In genomic region chr10:9668411-9668810, GRCh38 we compare ENCODE assay signal across 20 cellular contexts.
DNase-seq lines count a peak whose midpoint lies in the region; ATAC-seq, FAIRE-seq and TF ChIP-seq lines count a peak whose summit lies in the region.
"Had no signal": no experiment of that assay in that cellular context is flagged by ENCODE, and none has a peak within 500 bp of the region (broad histone marks: within the 10 kb centered on the region; RNA-seq: fewer than 3 reads in every experiment).

No MANE protein-coding gene starts in this region.

- no peak overlapping the region for H3K4me2 ChIP-seq in PC-3 (ENCODE audit: low read length)

- H3K27me3 ChIP-seq in PC-3 (ENCODE audit: low read length) = no peaks in the 10 kb centered on the region
- H3K27me3 ChIP-seq in foreskin keratinocyte = no peaks in the 10 kb centered on the region
- no peaks in the 10 kb centered on the region for H3K27me3 ChIP-seq in right cardiac atrium (ENCODE audit: control insufficient read depth, insufficient read depth)
- H3K27me3 ChIP-seq in thyroid gland = no peaks in the 10 kb centered on the region

- H3K79me2 ChIP-seq in PC-3 (ENCODE audit: low read length) = no peaks in the 10 kb centered on the region

- H3K27ac Mint-ChIP-seq in stimulated activated naive B cell treated with anti-CD40 and anti-IgM and Interleukin-4, amounts not matched to agents 10 μg/mL and 1 μg/mL and 100 μg/mL, for 72 hours = no peak overlapping the region
- H3K27ac Mint-ChIP-seq: CD4-positive, alpha-beta memory T cell; HFFc6 had no signal

- 88% methylated on average over 3 of the region's 3 CpGs for WGBS in right cardiac atrium
- WGBS in thyroid gland, 2 donors = 86 to 95% methylated on average over 3 of the region's 3 CpGs

- H3K4me3 ChIP-seq in PC-3 (ENCODE audit: low read length) (no peak overlapping the region), epithelial cell of esophagus (ENCODE audit: low read length) (no peak overlapping the region), right cardiac atrium (ENCODE audit: low read length) (no peak overlapping the region), thyroid gland (replicated peaks in 1 of 3) (no peak overlapping the region)
- H3K4me3 ChIP-seq: HAP-1 had no signal

- CTCF ChIA-PET in PC-3 (lab: Charles Lee) = no interaction called here
- CTCF ChIA-PET in RWPE1 (lab: Yijun Ruan, JAX) = no interaction called here

- ATAC-seq in PC-3 = no peak
- peak; percentile 87 for ATAC-seq in foreskin keratinocyte
- ATAC-seq in stimulated activated naive B cell treated with anti-CD40 and anti-IgM and Interleukin-4, amounts not matched to agents 10 μg/mL and 1 μg/mL and 100 μg/mL, for 72 hours (replicated peaks) = no peak
- no peak for ATAC-seq in right cardiac atrium

- H3K9me2 ChIP-seq in PC-3 (replicated peaks; ENCODE audit: low read length) = no peaks in the 10 kb centered on the region

- POLR2A ChIA-PET in PC-3 (lab: Charles Lee; ENCODE audit: unreplicated experiment) (no interaction called here), RWPE1 (lab: Yijun Ruan, JAX; ENCODE audit: low non-redundant PET) (no interaction called here)

- no peak overlapping the region for H2AFZ ChIP-seq in PC-3 (ENCODE audit: low read length)

- TF ChIP-seq POLR2A in thyroid gland (IDR thresholded peaks at IDR 0.05) (no peak), GM12892 (IDR thresholded peaks at IDR 0.05; ENCODE audit: low read depth, low read length) (no peak)

- no peaks in the 10 kb centered on the region for H3K4me1 Mint-ChIP-seq in stimulated activated naive B cell treated with anti-CD40 and anti-IgM and Interleukin-4, amounts not matched to agents 10 μg/mL and 1 μg/mL and 100 μg/mL, for 72 hours
- H3K4me1 Mint-ChIP-seq: CD4-positive, alpha-beta memory T cell had no signal

- no peak overlapping the region for H3K4me3 Mint-ChIP-seq in stimulated activated naive B cell treated with anti-CD40 and anti-IgM and Interleukin-4, amounts not matched to agents 10 μg/mL and 1 μg/mL and 100 μg/mL, for 72 hours
- H3K4me3 Mint-ChIP-seq: CD4-positive, alpha-beta memory T cell; HFFc6 had no signal

- H3K36me3 ChIP-seq in PC-3 (ENCODE audit: low read depth, low read length) = no peaks in the 10 kb centered on the region
- no peaks in the 10 kb centered on the region for H3K36me3 ChIP-seq in thyroid gland
- H3K36me3 ChIP-seq: HAP-1 had no signal

- peak; percentile 1 for DNase-seq in PC-3
- peak; percentile 33 for DNase-seq in RWPE1 (ENCODE audit: low spot score)
- DNase-seq in epithelial cell of esophagus (ENCODE audit: low read depth) = peak; percentile 29
- peak; percentile 50 to 79 for DNase-seq in foreskin keratinocyte
- no peak for DNase-seq in stimulated activated naive B cell treated with anti-CD40 and anti-IgM and Interleukin-4, amounts not matched to agents 10 μg/mL and 1 μg/mL and 100 μg/mL, for 72 hours
- no peak for DNase-seq in right cardiac atrium
- no peak for DNase-seq in thyroid gland
- DNase-seq in GM12892 (ENCODE audit: insufficient read length) = no peak
- DNase-seq: C1 segment of cervical spinal cord; Calu3; CD4-positive, alpha-beta memory T cell; COR-L47; DMS53; DMS79 treated with DMSO at 0.1 percent for 48 hours; GF-D8; GOT3; HFFc6 had no signal

- intact Hi-C loops in PC-3 (cut with micrococcal nuclease) (no loop called here), right cardiac atrium (cut with DNase I) (no loop called here), thyroid gland (cut with DNase I) (no loop called here)

- no peak overlapping the region for H3K27ac ChIP-seq in PC-3 (ENCODE audit: low read length)
- H3K27ac ChIP-seq in RWPE1 = no peak overlapping the region
- H3K27ac ChIP-seq in foreskin keratinocyte = no peak overlapping the region
- no peak overlapping the region for H3K27ac ChIP-seq in right cardiac atrium (ENCODE audit: low read length)
- H3K27ac ChIP-seq in thyroid gland = no peak overlapping the region

- no peak overlapping the region for H3K9ac ChIP-seq in PC-3 (ENCODE audit: low read length)

- H3K9me3 Mint-ChIP-seq in stimulated activated naive B cell treated with anti-CD40 and anti-IgM and Interleukin-4, amounts not matched to agents 10 μg/mL and 1 μg/mL and 100 μg/mL, for 72 hours = no peaks in the 10 kb centered on the region

- H3K36me3 Mint-ChIP-seq in stimulated activated naive B cell treated with anti-CD40 and anti-IgM and Interleukin-4, amounts not matched to agents 10 μg/mL and 1 μg/mL and 100 μg/mL, for 72 hours = no peaks in the 10 kb centered on the region
- H3K36me3 Mint-ChIP-seq: CD4-positive, alpha-beta memory T cell had no signal

- H3K4me1 ChIP-seq in PC-3 (ENCODE audit: insufficient read depth, low read length) = no peaks in the 10 kb centered on the region
- no peaks in the 10 kb centered on the region for H3K4me1 ChIP-seq in foreskin keratinocyte
- no peaks in the 10 kb centered on the region for H3K4me1 ChIP-seq in right cardiac atrium (ENCODE audit: control insufficient read depth, insufficient read depth, low read length)
- no peaks in the 10 kb centered on the region for H3K4me1 ChIP-seq in thyroid gland

- no peaks in the 10 kb centered on the region for H4K20me1 ChIP-seq in PC-3 (ENCODE audit: low read length)

- TF ChIP-seq CTCF in PC-3 (conservative IDR thresholded peaks at IDR 0.05; ENCODE audit: low read depth, low read length) (no peak), RWPE1 (conservative IDR thresholded peaks at IDR 0.05; ENCODE audit: low read depth) (no peak), epithelial cell of esophagus (IDR thresholded peaks at IDR 0.05; ENCODE audit: insufficient read depth, low read depth, low read length, missing control alignments) (no peak), foreskin keratinocyte (conservative IDR thresholded peaks at IDR 0.05) (no peak), thyroid gland (IDR thresholded peaks at IDR 0.05) (no peak)

- no TSS peak for BruUV-seq in PC-3 (replicated peaks; lab: Mats Ljungman, UMichigan)

- no peak for FAIRE-seq in GM12892 (lab: Jason Lieb, UNC)
- FAIRE-seq: GM12891, H54 had no signal

- no peaks in the 10 kb centered on the region for H3K27me3 Mint-ChIP-seq in stimulated activated naive B cell treated with anti-CD40 and anti-IgM and Interleukin-4, amounts not matched to agents 10 μg/mL and 1 μg/mL and 100 μg/mL, for 72 hours

- no peaks in the 10 kb centered on the region for H3F3A ChIP-seq in PC-3 (ENCODE audit: low read length, unreplicated experiment)

- H3K9me3 ChIP-seq in PC-3 (ENCODE audit: low read length) (no peaks in the 10 kb centered on the region), right cardiac atrium (ENCODE audit: control insufficient read depth, low read length) (no peaks in the 10 kb centered on the region), thyroid gland (no peaks in the 10 kb centered on the region)
- H3K9me3 ChIP-seq: HAP-1 had no signal

Comparison
In these comparisons a context has a peak if more than half of its experiments do, and no peak if none do; other contexts are left out.
1. DNase-seq: peak in PC-3 (single experiment), RWPE1 (single experiment), epithelial cell of esophagus (single experiment) and foreskin keratinocyte (2 of 2); none in stimulated activated naive B cell treated with anti-CD40 and anti-IgM and Interleukin-4, amounts not matched to agents 10 μg/mL and 1 μg/mL and 100 μg/mL, for 72 hours (single experiment), right cardiac atrium (0 of 3), thyroid gland (0 of 2) and GM12892 (single experiment).